Comparison of ENCODE assay signal across 17 cellular contexts in genomic region chr12:11712491-11712890, GRCh38.
DNase-seq lines count a peak whose midpoint lies in the region; ATAC-seq, FAIRE-seq and TF ChIP-seq lines count a peak whose summit lies in the region.
"Had no signal": no experiment of that assay in that cellular context is flagged by ENCODE, and none has a peak within 500 bp of the region (broad histone marks: within the 10 kb centered on the region; RNA-seq: fewer than 3 reads in every experiment).

No MANE protein-coding gene starts in this region.

- no peak overlapping the region for H3K23ac ChIP-seq in IMR-90 (ENCODE audit: low read depth, low read length)

- no TSS peak for BruUV-seq in IMR-90 (replicated peaks; lab: Mats Ljungman, UMichigan)

- H2BK5ac ChIP-seq in IMR-90 (ENCODE audit: low read depth, low read length, poor library complexity, severe bottlenecking) = no peak overlapping the region

- H3K4me2 ChIP-seq in IMR-90 (ENCODE audit: low read depth, low read length) (no peak overlapping the region), keratinocyte (ENCODE audit: control insufficient read depth, extremely low read depth, insufficient read depth, low read depth, low read length) (no peak overlapping the region)

- H4K5ac ChIP-seq in IMR-90 (ENCODE audit: low read depth, low read length) = no peak overlapping the region

- no peak for TF ChIP-seq POLR2A in IMR-90 (IDR thresholded peaks at IDR 0.05; ENCODE audit: low read depth, low read length)

- H3K79me2 ChIP-seq in keratinocyte (ENCODE audit: control insufficient read depth, insufficient read depth, low read length) = peaks cover 19% of the 10 kb centered on the region

- no peak overlapping the region for H4K8ac ChIP-seq in IMR-90 (ENCODE audit: low read depth in 2 of 2, low read length in 2 of 2)

- no peak overlapping the region for H3K4me3 Mint-ChIP-seq in activated CD4-positive, alpha-beta T cell treated with anti-CD3 and anti-CD28 coated beads for 36 hours
- H3K4me3 Mint-ChIP-seq in stimulated activated naive B cell treated with anti-CD40 and anti-IgM and Interleukin-4, amounts not matched to agents 10 μg/mL and 1 μg/mL and 100 μg/mL, for 72 hours = no peak overlapping the region

- H3K36me3 ChIP-seq in IMR-90 (ENCODE audit: control insufficient read depth, insufficient read depth, low read length) = peaks cover 1% of the 10 kb centered on the region; the same call in 1 of the 2 replicates
- H3K36me3 ChIP-seq in keratinocyte (ENCODE audit: control insufficient read depth in 2 of 2, extremely low read depth in 1 of 2, insufficient read depth in 2 of 2, low read length in 2 of 2) = no peaks in the 10 kb centered on the region

- no peak overlapping the region for H3K4me3 ChIP-seq in IMR-90 (ENCODE audit: insufficient read depth, low read depth, low read length)
- no peak overlapping the region for H3K4me3 ChIP-seq in keratinocyte (ENCODE audit: control insufficient read depth in 2 of 3, extremely low read depth in 1 of 3, insufficient read depth in 2 of 3, low read depth in 1 of 3, low read length in 3 of 3)

- ATAC-seq in activated CD4-positive, alpha-beta T cell treated with anti-CD3 and anti-CD28 coated beads for 36 hours = no peak
- ATAC-seq in IMR-90 (ENCODE audit: low read depth) = no peak
- no peak for ATAC-seq in stimulated activated naive B cell treated with anti-CD40 and anti-IgM and Interleukin-4, amounts not matched to agents 10 μg/mL and 1 μg/mL and 100 μg/mL, for 72 hours (replicated peaks)
- ATAC-seq in HG02571 (IDR thresholded peaks at IDR 0.05; ENCODE audit: unreplicated experiment) = no peak

- dilution Hi-C loops in IMR-90 (cut with HindIII; ENCODE audit: low sequenced_read_pairs, unreplicated experiment) = no loop called here
- dilution Hi-C loops in keratinocyte (cut with MboI; ENCODE audit: extremely low pct_ligation_motif_present, low sequenced_read_pairs) = no loop called here

- H2BK20ac ChIP-seq in IMR-90 (ENCODE audit: low read depth, low read length) = no peak overlapping the region; the same call in 1 of the 2 replicates

- no peak overlapping the region for H3K14ac ChIP-seq in IMR-90 (replicated peaks; ENCODE audit: low read depth, low read length)

- H3K27me3 ChIP-seq in IMR-90 (ENCODE audit: control insufficient read depth, insufficient read depth, low read length) (no peaks in the 10 kb centered on the region), keratinocyte (ENCODE audit: control insufficient read depth, extremely low read depth, insufficient read depth, low read length) (no peaks in the 10 kb centered on the region)

- H2AK9ac ChIP-seq in IMR-90 (replicated peaks; ENCODE audit: low read depth, low read length, poor library complexity) = no peak overlapping the region

- intact Hi-C loops in activated CD4-positive, alpha-beta T cell treated with anti-CD3 and anti-CD28 coated beads for 36 hours (cut with DNase I, micrococcal nuclease) = loop anchor here (2.0 to 5.0 kb wide), 4 partner anchors 54 to 295 kb away; no protein-coding TSS in a partner anchor
- intact Hi-C loops in IMR-90 (cut with micrococcal nuclease) = no loop called here

- H2BK120ac ChIP-seq in IMR-90 (ENCODE audit: low read depth, low read length) = no peak overlapping the region

- H2AFZ ChIP-seq in IMR-90 (replicated peaks; ENCODE audit: low read length, poor library complexity) = no peak overlapping the region
- H2AFZ ChIP-seq in keratinocyte (ENCODE audit: control insufficient read depth, low read length) = no peak overlapping the region

- no peak overlapping the region for H4K91ac ChIP-seq in IMR-90 (ENCODE audit: insufficient read depth, low read depth, low read length)

- CTCF ChIA-PET in activated CD4-positive, alpha-beta T cell treated with anti-CD3 and anti-CD28 coated beads for 36 hours (lab: Charles Lee) = no interaction called here
- CTCF ChIA-PET in IMR-90 (lab: Yijun Ruan, JAX) = no interaction called here

- no peak overlapping the region for H3K56ac ChIP-seq in IMR-90 (ENCODE audit: extremely low read depth, insufficient read depth, low read length)

- H3K27ac ChIP-seq in IMR-90 (ENCODE audit: insufficient read depth, low read length) = no peak overlapping the region
- no peak overlapping the region for H3K27ac ChIP-seq in keratinocyte (ENCODE audit: control insufficient read depth, insufficient read depth, low read length)
- H3K27ac ChIP-seq: 22Rv1 had no signal

- H3K9me1 ChIP-seq in IMR-90 (ENCODE audit: insufficient read depth, low read length) (peaks cover 24% of the 10 kb centered on the region), keratinocyte (ENCODE audit: control insufficient read depth, extremely low read depth, insufficient read depth, low read length) (no peaks in the 10 kb centered on the region)

- H4K20me1 ChIP-seq in IMR-90 (ENCODE audit: insufficient read depth, low read length) (peaks cover 9% of the 10 kb centered on the region), keratinocyte (ENCODE audit: control insufficient read depth, extremely low read depth, insufficient read depth, low read length) (no peaks in the 10 kb centered on the region)

- H3K79me1 ChIP-seq in IMR-90 (ENCODE audit: low read depth in 1 of 2, low read length in 2 of 2) = peaks cover 60 to 89% of the 10 kb centered on the region in 2 experiments

- H3K27ac Mint-ChIP-seq in activated CD4-positive, alpha-beta T cell treated with anti-CD3 and anti-CD28 coated beads for 36 hours = peak overlapping the region; percentile 59
- peak overlapping the region; percentile 68 for H3K27ac Mint-ChIP-seq in stimulated activated naive B cell treated with anti-CD40 and anti-IgM and Interleukin-4, amounts not matched to agents 10 μg/mL and 1 μg/mL and 100 μg/mL, for 72 hours

- H3K18ac ChIP-seq in IMR-90 (ENCODE audit: low read depth, low read length) = no peak overlapping the region

- DNase-seq in activated CD4-positive, alpha-beta T cell treated with anti-CD3 and anti-CD28 coated beads for 36 hours = no peak
- no peak for DNase-seq in activated CD4-positive, alpha-beta T cell treated with anti-CD3 and anti-CD28 coated beads, Interleukin-2, amount 50 U/mL, for 48 hours
- DNase-seq in IMR-90 = no peak
- no peak for DNase-seq in keratinocyte (ENCODE audit: low read depth, low spot score)
- DNase-seq in stimulated activated naive B cell treated with anti-CD40 and anti-IgM and Interleukin-4, amounts not matched to agents 10 μg/mL and 1 μg/mL and 100 μg/mL, for 72 hours = no peak
- DNase-seq in D721Med (ENCODE audit: insufficient read length, low spot score) = no peak
- no peak for DNase-seq in GF-D8 (lab: John Stamatoyannopoulos, UW)
- DNase-seq: DMS 273 treated with DMSO at 0.1 percent for 48 hours, Kasumi-1, NCI-H1417 treated with DMSO at 0.1 percent for 48 hours, NCI-H2029, NCI-H2171 treated with DMSO at 0.1 percent for 48 hours, NCI-H510A treated with DMSO at 0.1 percent for 48 hours, SHP77 had no signal

- peaks cover 79% of the 10 kb centered on the region for H3K4me1 Mint-ChIP-seq in activated CD4-positive, alpha-beta T cell treated with anti-CD3 and anti-CD28 coated beads for 36 hours
- peaks cover 41 to 67% of the 10 kb centered on the region in 2 donors for H3K4me1 Mint-ChIP-seq in stimulated activated naive B cell treated with anti-CD40 and anti-IgM and Interleukin-4, amounts not matched to agents 10 μg/mL and 1 μg/mL and 100 μg/mL, for 72 hours

- peaks cover 57% of the 10 kb centered on the region for H3K36me3 Mint-ChIP-seq in activated CD4-positive, alpha-beta T cell treated with anti-CD3 and anti-CD28 coated beads for 36 hours (ENCODE audit: low read depth)
- peaks cover 44 to 64% of the 10 kb centered on the region in 2 donors for H3K36me3 Mint-ChIP-seq in stimulated activated naive B cell treated with anti-CD40 and anti-IgM and Interleukin-4, amounts not matched to agents 10 μg/mL and 1 μg/mL and 100 μg/mL, for 72 hours

- in situ Hi-C loops in IMR-90 (cut with MboI; ENCODE audit: low sequenced_read_pairs) = loop anchor here (25.0 kb wide), 1 partner anchor 1000 kb away; the partner anchor contains the start of gene CDKN1B

- FAIRE-seq in keratinocyte (lab: Jason Lieb, UNC) (peak; percentile 32), D721Med (lab: Jason Lieb, UNC) (no peak)
- FAIRE-seq: RCC 7860 had no signal

- H2AK5ac ChIP-seq in IMR-90 (ENCODE audit: low read depth, low read length) = peak overlapping the region; percentile 44; the same call in 1 of the 2 replicates

- POLR2A ChIA-PET in activated CD4-positive, alpha-beta T cell treated with anti-CD3 and anti-CD28 coated beads for 36 hours (lab: Charles Lee) = no interaction called here
- POLR2A ChIA-PET in IMR-90 (lab: Charles Lee; ENCODE audit: unreplicated experiment) = no interaction called here

- H3K4me1 ChIP-seq in IMR-90 (ENCODE audit: control insufficient read depth, insufficient read depth, low read length) (peaks cover 19% of the 10 kb centered on the region), keratinocyte (ENCODE audit: control insufficient read depth, extremely low read depth, insufficient read depth, low read length) (peaks cover 4% of the 10 kb centered on the region)

- 0 out of 3 replicates have a peak overlapping the region, but pooled peaks have one; percentile 20 for H2BK15ac ChIP-seq in IMR-90 (ENCODE audit: low read depth, low read length)

- H3K27me3 Mint-ChIP-seq in activated CD4-positive, alpha-beta T cell treated with anti-CD3 and anti-CD28 coated beads for 36 hours = no peaks in the 10 kb centered on the region
- no peaks in the 10 kb centered on the region for H3K27me3 Mint-ChIP-seq in stimulated activated naive B cell treated with anti-CD40 and anti-IgM and Interleukin-4, amounts not matched to agents 10 μg/mL and 1 μg/mL and 100 μg/mL, for 72 hours

- H3K4ac ChIP-seq in IMR-90 (ENCODE audit: low read depth, low read length) = no peak overlapping the region

- WGBS in IMR-90 (ENCODE audit: extremely low coverage in 2 of 2, insufficient read length in 1 of 2), 2 experiments = no CpG with 5 or more reads among the region's 6 CpGs

- H3K9ac ChIP-seq in IMR-90 (ENCODE audit: low read depth, low read length) (no peak overlapping the region), keratinocyte (ENCODE audit: control insufficient read depth, extremely low read depth, insufficient read depth, low read length) (no peak overlapping the region)

- no peaks in the 10 kb centered on the region for H3K9me3 Mint-ChIP-seq in activated CD4-positive, alpha-beta T cell treated with anti-CD3 and anti-CD28 coated beads for 36 hours (ENCODE audit: low read depth)
- H3K9me3 Mint-ChIP-seq in stimulated activated naive B cell treated with anti-CD40 and anti-IgM and Interleukin-4, amounts not matched to agents 10 μg/mL and 1 μg/mL and 100 μg/mL, for 72 hours = no peaks in the 10 kb centered on the region

- H3K9me3 ChIP-seq in IMR-90 (ENCODE audit: control insufficient read depth, insufficient read depth, low read length) = no peaks in the 10 kb centered on the region
- no peaks in the 10 kb centered on the region for H3K9me3 ChIP-seq in keratinocyte (ENCODE audit: control insufficient read depth, low read depth, low read length)

- no peak for TF ChIP-seq RAD21 in IMR-90 (IDR thresholded peaks at IDR 0.05; ENCODE audit: low read length)

- TF ChIP-seq CTCF in IMR-90 (conservative IDR thresholded peaks at IDR 0.05; ENCODE audit: low read depth, low read length) = no peak
- TF ChIP-seq CTCF in keratinocyte (optimal IDR thresholded peaks at IDR 0.05 in 1 of 3, IDR thresholded peaks at IDR 0.05 in 1 of 3, conservative IDR thresholded peaks at IDR 0.05 in 1 of 3; ENCODE audit: extremely low read depth in 1 of 3, insufficient read depth in 2 of 3, low read length in 3 of 3) = no peak
- no peak for TF ChIP-seq CTCF in D721Med (IDR thresholded peaks at IDR 0.05; ENCODE audit: insufficient read depth, missing control alignments)
